14 cellular contexts compared by ENCODE assay signal in the genomic region with DNA sequence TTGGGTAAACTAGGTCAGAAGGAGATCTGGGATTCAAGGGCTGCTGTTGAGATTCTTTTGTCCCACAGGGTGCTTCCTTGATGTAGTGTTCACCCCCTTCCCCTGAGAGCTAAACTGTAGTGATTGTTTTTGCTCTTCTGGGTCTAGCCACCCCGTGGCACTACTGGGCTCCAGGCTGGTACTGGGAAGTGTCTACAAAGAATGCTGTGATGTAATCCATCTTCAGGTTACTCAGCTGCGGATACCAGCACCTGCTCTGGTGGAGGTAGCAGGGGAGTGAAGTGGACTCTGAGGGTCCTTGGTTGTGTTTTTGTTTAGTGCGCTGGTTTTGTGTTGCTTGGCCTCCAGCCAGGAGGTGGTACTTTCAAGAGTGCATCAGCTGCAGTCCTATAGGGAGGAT.
A peak's percentile ranks its signal among the peaks of the same experiment; 100 is the strongest.
DNase-seq lines count a peak whose midpoint lies in the region; ATAC-seq and TF ChIP-seq lines count a peak whose summit lies in the region.
"Had no signal": no experiment of that assay in that cellular context is flagged by ENCODE, and none has a peak within 500 bp of the region (broad histone marks: within the 10 kb centered on the region; RNA-seq: fewer than 3 reads in every experiment).

No MANE protein-coding gene starts in this region.

- CTCF ChIA-PET in activated CD8-positive, alpha-beta T cell treated with anti-CD3 and anti-CD28 coated beads, Interleukin-2, amount 10 ng/mL, durations not matched to agents 7 days and 5 days (lab: Charles Lee): no interaction called here

- 32 to 40% methylated on average over 2 of the region's 3 CpGs for WGBS in esophagus squamous epithelium, 2 donors

- H3K27me3 ChIP-seq in esophagus squamous epithelium (no peaks in the 10 kb centered on the region), colonic mucosa (no peaks in the 10 kb centered on the region)
- H3K27me3 ChIP-seq: upper lobe of left lung had no signal

- ATAC-seq in GM21381 (IDR thresholded peaks at IDR 0.05; ENCODE audit: unreplicated experiment): peak; percentile 16
- ATAC-seq in activated CD8-positive, alpha-beta T cell treated with anti-CD3 and anti-CD28 coated beads, Interleukin-2, amount 10 ng/mL, durations not matched to agents 7 days and 5 days: no peak
- ATAC-seq in natural killer cell: no peak
- ATAC-seq: WTC11 had no signal

- H3K27ac Mint-ChIP-seq in activated CD8-positive, alpha-beta T cell treated with anti-CD3 and anti-CD28 coated beads, Interleukin-2, amount 10 ng/mL, durations not matched to agents 7 days and 5 days: no peak overlapping the region
- no peak overlapping the region for H3K27ac Mint-ChIP-seq in natural killer cell
- H3K27ac Mint-ChIP-seq: brain, WTC11 had no signal

- H3K36me3 ChIP-seq in esophagus squamous epithelium: no peaks in the 10 kb centered on the region
- no peaks in the 10 kb centered on the region for H3K36me3 ChIP-seq in colonic mucosa
- H3K36me3 ChIP-seq: upper lobe of left lung had no signal

- H3K9me3 ChIP-seq in esophagus squamous epithelium: peaks cover 0 to 5% (median 0%) of the 10 kb centered on the region in 3 donors
- no peaks in the 10 kb centered on the region for H3K9me3 ChIP-seq in colonic mucosa
- H3K9me3 ChIP-seq: upper lobe of left lung had no signal

- H3K36me3 Mint-ChIP-seq in activated CD8-positive, alpha-beta T cell treated with anti-CD3 and anti-CD28 coated beads, Interleukin-2, amount 10 ng/mL, durations not matched to agents 7 days and 5 days (ENCODE audit: low read depth): no peaks in the 10 kb centered on the region
- H3K36me3 Mint-ChIP-seq in natural killer cell: no peaks in the 10 kb centered on the region
- H3K36me3 Mint-ChIP-seq: brain, WTC11 had no signal

- DNase-seq in COLO668 (lab: John Stamatoyannopoulos, UW; ENCODE audit: unreplicated experiment) (peak; percentile 27), NCI-H2029 (lab: John Stamatoyannopoulos, UW) (peak; percentile 8), esophagus squamous epithelium (lab: John Stamatoyannopoulos, UW) (no peak), natural killer cell (no peak), pons (ENCODE audit: low spot score) (no peak), colonic mucosa (no peak)
- no peak for DNase-seq in activated CD8-positive, alpha-beta T cell treated with anti-CD3 and anti-CD28 coated beads, Interleukin-2, amount 10 ng/mL, durations not matched to agents 7 days and 5 days
- DNase-seq: NCI-H187 treated with DMSO at 0.1 percent for 48 hours, RPMI8226, upper lobe of left lung had no signal

- no peaks in the 10 kb centered on the region for H3K9me3 Mint-ChIP-seq in activated CD8-positive, alpha-beta T cell treated with anti-CD3 and anti-CD28 coated beads, Interleukin-2, amount 10 ng/mL, durations not matched to agents 7 days and 5 days (ENCODE audit: insufficient read depth)
- H3K9me3 Mint-ChIP-seq in natural killer cell: no peaks in the 10 kb centered on the region
- H3K9me3 Mint-ChIP-seq: WTC11 had no signal

- POLR2A ChIA-PET in activated CD8-positive, alpha-beta T cell treated with anti-CD3 and anti-CD28 coated beads, Interleukin-2, amount 10 ng/mL, durations not matched to agents 7 days and 5 days (lab: Charles Lee): no interaction called here

- H3K27me3 Mint-ChIP-seq in activated CD8-positive, alpha-beta T cell treated with anti-CD3 and anti-CD28 coated beads, Interleukin-2, amount 10 ng/mL, durations not matched to agents 7 days and 5 days (ENCODE audit: low read depth): peaks cover 2% of the 10 kb centered on the region
- H3K27me3 Mint-ChIP-seq in natural killer cell (ENCODE audit: low read depth in 2 of 2): peaks cover 2 to 35% of the 10 kb centered on the region in 2 donors
- H3K27me3 Mint-ChIP-seq: brain had no signal

- H3K4me1 ChIP-seq in esophagus squamous epithelium (peaks cover 0 to 36% (median 0%) of the 10 kb centered on the region in 3 donors), colonic mucosa (no peaks in the 10 kb centered on the region)
- H3K4me1 ChIP-seq: upper lobe of left lung had no signal

- peaks cover 21% of the 10 kb centered on the region for H3K4me1 Mint-ChIP-seq in activated CD8-positive, alpha-beta T cell treated with anti-CD3 and anti-CD28 coated beads, Interleukin-2, amount 10 ng/mL, durations not matched to agents 7 days and 5 days (ENCODE audit: low read depth)
- no peaks in the 10 kb centered on the region for H3K4me1 Mint-ChIP-seq in natural killer cell
- H3K4me1 Mint-ChIP-seq: brain had no signal

- TF ChIP-seq POLR2A in esophagus squamous epithelium (IDR thresholded peaks at IDR 0.05): no peak

- intact Hi-C loops in esophagus squamous epithelium (cut with DNase I) (no loop called here), natural killer cell (cut with micrococcal nuclease) (no loop called here), colonic mucosa (cut with DNase I) (no loop called here)

- H3K4me3 Mint-ChIP-seq in activated CD8-positive, alpha-beta T cell treated with anti-CD3 and anti-CD28 coated beads, Interleukin-2, amount 10 ng/mL, durations not matched to agents 7 days and 5 days: no peak overlapping the region
- H3K4me3 Mint-ChIP-seq in natural killer cell: no peak overlapping the region
- H3K4me3 Mint-ChIP-seq: brain, WTC11 had no signal

- H3K27ac ChIP-seq in esophagus squamous epithelium (peak overlapping the region; percentile 36 to 72 (median 53)), colonic mucosa (no peak overlapping the region)
- H3K27ac ChIP-seq: C4-2B, upper lobe of left lung had no signal

- H3K4me3 ChIP-seq in esophagus squamous epithelium: no peak overlapping the region
- H3K4me3 ChIP-seq in colonic mucosa: no peak overlapping the region
- H3K4me3 ChIP-seq: upper lobe of left lung had no signal

- TF ChIP-seq CTCF in esophagus squamous epithelium (IDR thresholded peaks at IDR 0.05): peak in 1 of 6 experiments; percentile 17
- TF ChIP-seq CTCF in natural killer cell (IDR thresholded peaks at IDR 0.05): no peak
- no peak for TF ChIP-seq CTCF in colonic mucosa (IDR thresholded peaks at IDR 0.05)

- no peak overlapping the region for H3K9ac ChIP-seq in colonic mucosa (ENCODE audit: low read depth in 2 of 2, low read length in 2 of 2)

Comparison
In these comparisons a context has a peak if more than half of its experiments do, and no peak if none do; other contexts are left out.
1. DNase-seq: peak in COLO668 (single experiment) and NCI-H2029 (single experiment); none in esophagus squamous epithelium (single experiment), activated CD8-positive, alpha-beta T cell treated with anti-CD3 and anti-CD28 coated beads, Interleukin-2, amount 10 ng/mL, durations not matched to agents 7 days and 5 days (single experiment), natural killer cell (single experiment), pons (single experiment) and colonic mucosa (single experiment).